In genomic region chr7:117124585-117125220, GRCh38 we compare ENCODE assay signal across 1 cellular context.
TF ChIP-seq lines count a peak whose summit lies in the region.

No MANE protein-coding gene starts in this region.

TF ChIP-seq in HepG2, 621 proteins besides CTCF, POLR2A, EP300 and RAD21 (continued from another document):
- no peak; the same call in 1 of the 2 replicates for TF ChIP-seq ZNF792 (CRISPR knock-in tag; IDR thresholded peaks at IDR 0.05)
- TF ChIP-seq ELF1 (CRISPR knock-in tag; IDR thresholded peaks at IDR 0.05) = no peak
- no peak for TF ChIP-seq CBX5 (CRISPR knock-in tag; IDR thresholded peaks at IDR 0.05; ENCODE audit: borderline replicate concordance)
- no peak for TF ChIP-seq HIVEP1 (CRISPR knock-in tag; IDR thresholded peaks at IDR 0.05)
- TF ChIP-seq FOXP4 (CRISPR knock-in tag; IDR thresholded peaks at IDR 0.05) = peak; percentile 26; the same call in 1 of the 2 replicates
- no peak for TF ChIP-seq JDP2 (CRISPR knock-in tag; IDR thresholded peaks at IDR 0.05; ENCODE audit: borderline replicate concordance)
- no peak for TF ChIP-seq ZNF619 (CRISPR knock-in tag; IDR thresholded peaks at IDR 0.05)
- no peak for TF ChIP-seq PLRG1 (conservative IDR thresholded peaks at IDR 0.05)
- peak; percentile 78 for TF ChIP-seq HHEX (CRISPR knock-in tag; IDR thresholded peaks at IDR 0.05)
- no peak for TF ChIP-seq ATF4 (CRISPR knock-in tag; IDR thresholded peaks at IDR 0.05)
- no peak for TF ChIP-seq ZNF547 (CRISPR knock-in tag; IDR thresholded peaks at IDR 0.05)
- peak; percentile 44; the same call in 1 of the 2 replicates for TF ChIP-seq TFE3 (CRISPR knock-in tag; IDR thresholded peaks at IDR 0.05)
- no peak for TF ChIP-seq ATF3 (CRISPR knock-in tag; IDR thresholded peaks at IDR 0.05)
- TF ChIP-seq KMT2A (CRISPR knock-in tag; IDR thresholded peaks at IDR 0.05) = no peak
- no peak for TF ChIP-seq CERS6 (CRISPR knock-in tag; IDR thresholded peaks at IDR 0.05)
- no peak for TF ChIP-seq CSRNP2 (CRISPR knock-in tag; conservative IDR thresholded peaks at IDR 0.05; ENCODE audit: low read depth)
- no peak for TF ChIP-seq ZNF235 (CRISPR knock-in tag; IDR thresholded peaks at IDR 0.05; ENCODE audit: borderline replicate concordance)
TF ChIP-seq in HepG2: peak in this region for 71.
